25 cellular contexts compared by ENCODE assay signal in genomic region chr18:9087144-9087543, GRCh38. TPM values are rescaled to one million over a fixed set of nuclear protein-coding genes. Genes with fewer than 3 reads are reported as not detected.
DNase-seq lines count a peak whose midpoint lies in the region; ATAC-seq, FAIRE-seq and TF ChIP-seq lines count a peak whose summit lies in the region.
"Had no signal": no experiment of that assay in that cellular context is flagged by ENCODE, and none has a peak within 500 bp of the region (broad histone marks: within the 10 kb centered on the region; RNA-seq: fewer than 3 reads in every experiment).

No MANE protein-coding gene starts in this region.

- peaks cover 56% of the 10 kb centered on the region for H3K4me1 Mint-ChIP-seq in activated CD4-positive, alpha-beta T cell treated with anti-CD3 and anti-CD28 coated beads, Interleukin-2, amount 10 ng/mL, durations not matched to agents 24 days and 14 days
- peaks cover 39% of the 10 kb centered on the region for H3K4me1 Mint-ChIP-seq in activated T-helper 17 cell treated with anti-CD3 and anti-CD28 coated beads, Interleukin-2, amount 50 U/mL, for 72 hours
- peaks cover 32 to 75% (median 65%) of the 10 kb centered on the region in 7 donors for H3K4me1 Mint-ChIP-seq in naive thymus-derived CD4-positive, alpha-beta T cell

- H3K36me3 ChIP-seq in HepG2 (replicated peaks in 1 of 2; ENCODE audit: control insufficient read depth in 1 of 2, insufficient read depth in 2 of 2, low read length in 2 of 2) (no peaks in the 10 kb centered on the region), right lobe of liver (no peaks in the 10 kb centered on the region)
- H3K36me3 ChIP-seq in naive thymus-derived CD4-positive, alpha-beta T cell (ENCODE audit: control insufficient read depth in 2 of 3, insufficient read depth in 3 of 3, low read length in 3 of 3) = no peaks in the 10 kb centered on the region
- H3K36me3 ChIP-seq: BLaER1 treated with 17β-estradiol and CSF1 and Interleukin-3, amounts not matched to agents 10 nM and 100 nM had no signal

- no peaks in the 10 kb centered on the region for H3K27me3 ChIP-seq in HepG2 (ENCODE audit: control insufficient read depth in 1 of 2, insufficient read depth in 2 of 2, low read length in 2 of 2)
- no peaks in the 10 kb centered on the region for H3K27me3 ChIP-seq in right lobe of liver
- no peaks in the 10 kb centered on the region for H3K27me3 ChIP-seq in naive thymus-derived CD4-positive, alpha-beta T cell (ENCODE audit: control insufficient read depth in 2 of 2, insufficient read depth in 2 of 2, low read length in 2 of 2)
- H3K27me3 ChIP-seq: BLaER1 treated with 17β-estradiol and CSF1 and Interleukin-3, amounts not matched to agents 10 nM and 100 nM had no signal

- H4K20me1 ChIP-seq in HepG2 (ENCODE audit: insufficient read depth, low read length) = no peaks in the 10 kb centered on the region
- H4K20me1 ChIP-seq: BLaER1 treated with 17β-estradiol and CSF1 and Interleukin-3, amounts not matched to agents 10 nM and 100 nM had no signal

- no TSS peak for BruUV-seq in HepG2 (replicated peaks; lab: Mats Ljungman, UMichigan)

- H3K27ac Mint-ChIP-seq in activated CD4-positive, alpha-beta T cell treated with anti-CD3 and anti-CD28 coated beads, Interleukin-2, amount 10 ng/mL, durations not matched to agents 24 days and 14 days = peak overlapping the region; percentile 71
- peak overlapping the region; percentile 100 for H3K27ac Mint-ChIP-seq in activated T-helper 17 cell treated with anti-CD3 and anti-CD28 coated beads, Interleukin-2, amount 50 U/mL, for 72 hours
- peak overlapping the region; percentile 10 to 93 (median 39) for H3K27ac Mint-ChIP-seq in naive thymus-derived CD4-positive, alpha-beta T cell

- no peaks in the 10 kb centered on the region for H3K27me3 Mint-ChIP-seq in activated CD4-positive, alpha-beta T cell treated with anti-CD3 and anti-CD28 coated beads, Interleukin-2, amount 10 ng/mL, durations not matched to agents 24 days and 14 days
- H3K27me3 Mint-ChIP-seq in activated T-helper 17 cell treated with anti-CD3 and anti-CD28 coated beads, Interleukin-2, amount 50 U/mL, for 72 hours = no peaks in the 10 kb centered on the region
- H3K27me3 Mint-ChIP-seq in naive thymus-derived CD4-positive, alpha-beta T cell = no peaks in the 10 kb centered on the region
- H3K27me3 Mint-ChIP-seq: CD8-positive, alpha-beta memory T cell had no signal

- H3K79me2 ChIP-seq in HepG2 (ENCODE audit: insufficient read depth, low read length) = no peaks in the 10 kb centered on the region

- no peaks in the 10 kb centered on the region for H3K9me3 Mint-ChIP-seq in activated CD4-positive, alpha-beta T cell treated with anti-CD3 and anti-CD28 coated beads, Interleukin-2, amount 10 ng/mL, durations not matched to agents 24 days and 14 days
- H3K9me3 Mint-ChIP-seq in activated T-helper 17 cell treated with anti-CD3 and anti-CD28 coated beads, Interleukin-2, amount 50 U/mL, for 72 hours = peaks cover 3% of the 10 kb centered on the region
- peaks cover 0 to 2% (median 0%) of the 10 kb centered on the region in 11 donors for H3K9me3 Mint-ChIP-seq in naive thymus-derived CD4-positive, alpha-beta T cell
- H3K9me3 Mint-ChIP-seq: CD8-positive, alpha-beta memory T cell had no signal

- H3K4me3 Mint-ChIP-seq in activated CD4-positive, alpha-beta T cell treated with anti-CD3 and anti-CD28 coated beads, Interleukin-2, amount 10 ng/mL, durations not matched to agents 24 days and 14 days = no peak overlapping the region
- peak overlapping the region; percentile 97 for H3K4me3 Mint-ChIP-seq in activated T-helper 17 cell treated with anti-CD3 and anti-CD28 coated beads, Interleukin-2, amount 50 U/mL, for 72 hours
- no peak overlapping the region for H3K4me3 Mint-ChIP-seq in naive thymus-derived CD4-positive, alpha-beta T cell

- WGBS in HepG2 (ENCODE audit: low lambda C conversion rate) = 95% methylated on average over 2 of the region's 2 CpGs
- WGBS in right lobe of liver (ENCODE audit: insufficient coverage, low coverage, low lambda C conversion rate, missing lambda C conversion rate) = 96% methylated on average over 2 of the region's 2 CpGs

- H3K27ac ChIP-seq in HepG2 (ENCODE audit: extremely low read length, insufficient read depth, low read length) = no peak overlapping the region
- H3K27ac ChIP-seq in right lobe of liver = no peak overlapping the region
- no peak overlapping the region for H3K27ac ChIP-seq in naive thymus-derived CD4-positive, alpha-beta T cell (ENCODE audit: low read depth, low read length)
- H3K27ac ChIP-seq: BLaER1 treated with 17β-estradiol and CSF1 and Interleukin-3, amounts not matched to agents 10 nM and 100 nM; HL-60 had no signal

- CTCF ChIA-PET in HepG2 (lab: Yijun Ruan, JAX; ENCODE audit: low intra/inter-chr PET ratio, low total read pairs) = no interaction called here
- CTCF ChIA-PET in naive thymus-derived CD4-positive, alpha-beta T cell (lab: Charles Lee) = interaction anchor here (1.7 kb wide), 1 partner anchor 14 kb away, joined by 4 read pairs; no protein-coding TSS in a partner anchor

- POLR2A ChIA-PET in HepG2 (lab: Yijun Ruan, JAX) = interaction anchor here (1.5 kb wide), 1 partner anchor 16 kb away, joined by 5 read pairs; the partner anchor contains the start of gene NDUFV2
- POLR2A ChIA-PET in naive thymus-derived CD4-positive, alpha-beta T cell (lab: Charles Lee) = interaction anchor here (1.0 to 4.0 kb wide), 2 partner anchors 9 to 15 kb away, joined by 3 to 13 read pairs; partner anchors contain the start of gene NDUFV2

- no peak overlapping the region for H3K4me2 ChIP-seq in HepG2 (ENCODE audit: low read depth, low read length)

- no peak for TF ChIP-seq RAD21 in HepG2 (CRISPR knock-in tag; IDR thresholded peaks at IDR 0.05)

- no peak for FAIRE-seq in HepG2 (lab: Jason Lieb, UNC)
- FAIRE-seq: GM12891 had no signal

- intact Hi-C loops in activated CD4-positive, alpha-beta T cell treated with anti-CD3 and anti-CD28 coated beads, Interleukin-2, amount 10 ng/mL, durations not matched to agents 24 days and 14 days (cut with micrococcal nuclease) = loop anchor here (10.0 kb wide), 1 partner anchor 528 kb away; the partner anchor contains the start of gene PPP4R1
- intact Hi-C loops in HepG2 (cut with micrococcal nuclease; ENCODE audit: unreplicated experiment) = no loop called here
- intact Hi-C loops in right lobe of liver (cut with DNase I) = no loop called here
- intact Hi-C loops in naive thymus-derived CD4-positive, alpha-beta T cell (cut with micrococcal nuclease) = no loop called here

- TF ChIP-seq CTCF in HepG2 (CRISPR knock-in tag; IDR thresholded peaks at IDR 0.05) = no peak
- no peak for TF ChIP-seq CTCF in right lobe of liver (IDR thresholded peaks at IDR 0.05)

- H3K4me1 ChIP-seq in HepG2 (ENCODE audit: insufficient read depth, low read length) = peaks cover 53% of the 10 kb centered on the region
- H3K4me1 ChIP-seq in right lobe of liver = peaks cover 0 to 2% (median 0%) of the 10 kb centered on the region in 4 donors
- peaks cover 27 to 31% of the 10 kb centered on the region in 2 donors for H3K4me1 ChIP-seq in naive thymus-derived CD4-positive, alpha-beta T cell (ENCODE audit: control insufficient read depth in 2 of 2, insufficient read depth in 2 of 2, low read length in 2 of 2)

- no peak overlapping the region for H2AFZ ChIP-seq in HepG2 (ENCODE audit: low read length)

- no peak for DNase-seq in activated CD4-positive, alpha-beta T cell treated with anti-CD3 and anti-CD28 coated beads, Interleukin-2, amount 10 ng/mL, durations not matched to agents 24 days and 14 days
- no peak for DNase-seq in activated CD4-positive, alpha-beta T cell treated with anti-CD3 and anti-CD28 coated beads for 1 hour
- DNase-seq in HepG2 (ENCODE audit: low spot score) = no peak
- DNase-seq in right lobe of liver = no peak
- DNase-seq in naive thymus-derived CD4-positive, alpha-beta T cell = no peak
- DNase-seq in NCI-H748 (lab: John Stamatoyannopoulos, UW; ENCODE audit: unreplicated experiment) = no peak
- DNase-seq: 8988T; Calu3; CD8-positive, alpha-beta memory T cell; DMS153; H7; KG1; NCI-H1092 treated with DMSO at 0.1 percent for 48 hours; NCI-H1436 treated with DMSO at 0.1 percent for 48 hours; NCI-H2081; NCI-H2171; NCI-H345; NCI-H524; NCI-H82 had no signal

- H3K9me3 ChIP-seq in HepG2 (ENCODE audit: low read length) = no peaks in the 10 kb centered on the region
- H3K9me3 ChIP-seq in right lobe of liver = no peaks in the 10 kb centered on the region
- H3K9me3 ChIP-seq in naive thymus-derived CD4-positive, alpha-beta T cell (ENCODE audit: control insufficient read depth in 2 of 3, low read length in 3 of 3) = no peaks in the 10 kb centered on the region

- no peak overlapping the region for H3K4me3 ChIP-seq in HepG2 (replicated peaks in 1 of 3; ENCODE audit: insufficient read depth in 1 of 3, low read depth in 2 of 3, low read length in 3 of 3)
- no peak overlapping the region for H3K4me3 ChIP-seq in right lobe of liver
- no peak overlapping the region for H3K4me3 ChIP-seq in naive thymus-derived CD4-positive, alpha-beta T cell (ENCODE audit: low read length)
- H3K4me3 ChIP-seq: BLaER1 treated with 17β-estradiol and CSF1 and Interleukin-3, amounts not matched to agents 10 nM and 100 nM had no signal

- H3K36me3 Mint-ChIP-seq in activated CD4-positive, alpha-beta T cell treated with anti-CD3 and anti-CD28 coated beads, Interleukin-2, amount 10 ng/mL, durations not matched to agents 24 days and 14 days (ENCODE audit: low read depth) = peaks cover 23% of the 10 kb centered on the region
- peaks cover 80% of the 10 kb centered on the region for H3K36me3 Mint-ChIP-seq in activated T-helper 17 cell treated with anti-CD3 and anti-CD28 coated beads, Interleukin-2, amount 50 U/mL, for 72 hours (ENCODE audit: low read depth)
- H3K36me3 Mint-ChIP-seq in naive thymus-derived CD4-positive, alpha-beta T cell = peaks cover 0 to 27% (median 0%) of the 10 kb centered on the region in 5 donors
- H3K36me3 Mint-ChIP-seq: CD8-positive, alpha-beta memory T cell had no signal

- no peak for TF ChIP-seq EP300 in HepG2 (IDR thresholded peaks at IDR 0.05; ENCODE audit: low read depth in 2 of 2, low read length in 2 of 2)
- TF ChIP-seq EP300 in HepG2 (CRISPR knock-in tag; IDR thresholded peaks at IDR 0.05; ENCODE audit: borderline replicate concordance) = no peak

- in situ Hi-C loops in HepG2 (cut with HindIII; ENCODE audit: extremely low pct_ligation_motif_present, low pct_unique_long_range_greater_than_20kb) = no loop called here

- no peak overlapping the region for H3K9ac ChIP-seq in HepG2 (ENCODE audit: insufficient read depth, low read depth, low read length)
- H3K9ac ChIP-seq: BLaER1 treated with 17β-estradiol and CSF1 and Interleukin-3, amounts not matched to agents 10 nM and 100 nM had no signal

- TF ChIP-seq POLR2A in HepG2 (IDR thresholded peaks at IDR 0.05; ENCODE audit: insufficient read depth in 1 of 2, low read depth in 2 of 2, low read length in 2 of 2) = no peak
- TF ChIP-seq POLR2A in right lobe of liver (IDR thresholded peaks at IDR 0.05) = no peak

- ATAC-seq in HepG2 (no peak), right lobe of liver (no peak), HG02884 (IDR thresholded peaks at IDR 0.05; ENCODE audit: unreplicated experiment) (no peak)
- ATAC-seq in activated T-helper 17 cell treated with anti-CD3 and anti-CD28 coated beads, Interleukin-2, amount 50 U/mL, for 72 hours (replicated peaks) = no peak
- ATAC-seq in naive thymus-derived CD4-positive, alpha-beta T cell = no peak
- ATAC-seq: Panc1 had no signal

RNA-seq across cellular contexts. Expression of gene NDUFV2, which starts 15.4 kb away (rescaled TPM):
- 357 and 360 TPM in 2 replicates for total RNA-seq in activated CD4-positive, alpha-beta T cell treated with anti-CD3 and anti-CD28 coated beads, Interleukin-2, amount 10 ng/mL, durations not matched to agents 24 days and 14 days
- total RNA-seq in HepG2 (2016; rRNA removed; fragmentation: Illumina TruSeq; extraction: Trizol) = 299 and 369 TPM in 2 replicates
- 264 and 285 TPM in 2 replicates for total RNA-seq in HepG2 (2016; cell fraction: cytosol; rRNA removed; fragmentation: Illumina TruSeq; extraction: Trizol; ENCODE audit: low read depth)
- 309 and 377 TPM in 2 replicates for total RNA-seq in HepG2 (2016; cell fraction: insoluble cytoplasmic fraction; rRNA removed; fragmentation: Illumina TruSeq; extraction: Trizol)
- total RNA-seq in HepG2 (2016; cell fraction: membrane; rRNA removed; fragmentation: Illumina TruSeq; extraction: Trizol) = 307 and 313 TPM in 2 replicates
- 175 and 186 TPM in 2 replicates for total RNA-seq in HepG2 (2016; cell fraction: nucleus; rRNA removed; fragmentation: Illumina TruSeq; extraction: Trizol)
- 179 and 216 TPM in 2 replicates for polyA plus RNA-seq in HepG2 (2011; rRNA removed)
- polyA plus RNA-seq in HepG2 (2011; cell fraction: cytosol; rRNA removed) = 94.3 and 126 TPM in 2 replicates
- polyA plus RNA-seq in HepG2 (2011; cell fraction: nucleus; rRNA removed) = 54.4 and 62.6 TPM in 2 replicates
- polyA plus RNA-seq in HepG2 (2012) = 148 and 182 TPM in 2 replicates
- 325 and 381 TPM in 2 replicates for polyA plus RNA-seq in HepG2 (2016; cell fraction: cytosol; fragmentation: Illumina TruSeq; extraction: Trizol; ENCODE audit: low read depth)
- 331 and 354 TPM in 2 replicates for polyA plus RNA-seq in HepG2 (2016; cell fraction: insoluble cytoplasmic fraction; fragmentation: Illumina TruSeq; extraction: Trizol; ENCODE audit: low read depth)
- 233 and 259 TPM in 2 replicates for polyA plus RNA-seq in HepG2 (2016; cell fraction: membrane; fragmentation: Illumina TruSeq; extraction: Trizol; ENCODE audit: low read depth)
- 182 and 183 TPM in 2 replicates for polyA plus RNA-seq in HepG2 (2016; cell fraction: nucleus; fragmentation: Illumina TruSeq; extraction: Trizol; ENCODE audit: insufficient read depth, low read depth)
- polyA minus RNA-seq in HepG2 (2011; rRNA and poly(A)+ RNA removed; ENCODE audit: low replicate concordance) = 35.8 and 38.7 TPM in 2 replicates
- 26.0 and 35.7 TPM in 2 replicates for polyA minus RNA-seq in HepG2 (2011; cell fraction: cytosol; rRNA and poly(A)+ RNA removed)
- polyA minus RNA-seq in HepG2 (2011; cell fraction: nucleus; rRNA and poly(A)+ RNA removed) = 279 and 305 TPM in 2 replicates
- total RNA-seq in right lobe of liver = 100 to 1,000 TPM; 164 to 236 (median 183) TPM
- total RNA-seq in activated T-helper 17 cell treated with anti-CD3 and anti-CD28 coated beads, Interleukin-2, amount 50 U/mL, for 72 hours = 100 to 1,000 TPM; 406 to 520 TPM
- total RNA-seq in naive thymus-derived CD4-positive, alpha-beta T cell = 100 to 1,000 TPM; 127 to 198 (median 171) TPM
- 100 to 1,000 TPM; 140 to 190 TPM for polyA plus RNA-seq in naive thymus-derived CD4-positive, alpha-beta T cell

RNA-seq across cellular contexts. Expression of gene ANKRD12, which starts 49.4 kb away (rescaled TPM):
- 60.8 TPM in 2 replicates for total RNA-seq in activated CD4-positive, alpha-beta T cell treated with anti-CD3 and anti-CD28 coated beads, Interleukin-2, amount 10 ng/mL, durations not matched to agents 24 days and 14 days
- 16.8 and 23.2 TPM in 2 replicates for total RNA-seq in HepG2 (2016; rRNA removed; fragmentation: Illumina TruSeq; extraction: Trizol)
- 185 and 208 TPM in 2 replicates for total RNA-seq in HepG2 (2016; cell fraction: cytosol; rRNA removed; fragmentation: Illumina TruSeq; extraction: Trizol; ENCODE audit: low read depth)
- total RNA-seq in HepG2 (2016; cell fraction: insoluble cytoplasmic fraction; rRNA removed; fragmentation: Illumina TruSeq; extraction: Trizol) = 13.8 and 24.0 TPM in 2 replicates
- total RNA-seq in HepG2 (2016; cell fraction: membrane; rRNA removed; fragmentation: Illumina TruSeq; extraction: Trizol) = 82.6 and 97.9 TPM in 2 replicates
- total RNA-seq in HepG2 (2016; cell fraction: nucleus; rRNA removed; fragmentation: Illumina TruSeq; extraction: Trizol) = 25.9 and 32.4 TPM in 2 replicates
- polyA plus RNA-seq in HepG2 (2011; rRNA removed) = 5.0 and 6.0 TPM in 2 replicates
- 1.1 and 3.2 TPM in 2 replicates for polyA plus RNA-seq in HepG2 (2011; cell fraction: cytosol; rRNA removed)
- polyA plus RNA-seq in HepG2 (2011; cell fraction: nucleus; rRNA removed) = 11.1 and 12.2 TPM in 2 replicates
- polyA plus RNA-seq in HepG2 (2012) = 12.0 and 13.7 TPM in 2 replicates
- 0.16 and 0.49 TPM in 2 replicates for polyA plus RNA-seq in HepG2 (2016; cell fraction: cytosol; fragmentation: Illumina TruSeq; extraction: Trizol; ENCODE audit: low read depth)
- polyA plus RNA-seq in HepG2 (2016; cell fraction: insoluble cytoplasmic fraction; fragmentation: Illumina TruSeq; extraction: Trizol; ENCODE audit: low read depth) = 6.2 and 6.3 TPM in 2 replicates
- 0.37 and 0.38 TPM in 2 replicates for polyA plus RNA-seq in HepG2 (2016; cell fraction: membrane; fragmentation: Illumina TruSeq; extraction: Trizol; ENCODE audit: low read depth)
- 22.3 and 24.5 TPM in 2 replicates for polyA plus RNA-seq in HepG2 (2016; cell fraction: nucleus; fragmentation: Illumina TruSeq; extraction: Trizol; ENCODE audit: insufficient read depth, low read depth)
- polyA minus RNA-seq in HepG2 (2011; rRNA and poly(A)+ RNA removed; ENCODE audit: low replicate concordance) = 17.9 and 18.3 TPM in 2 replicates
- 40.9 and 44.7 TPM in 2 replicates for polyA minus RNA-seq in HepG2 (2011; cell fraction: cytosol; rRNA and poly(A)+ RNA removed)
- polyA minus RNA-seq in HepG2 (2011; cell fraction: nucleus; rRNA and poly(A)+ RNA removed) = 80.1 and 85.7 TPM in 2 replicates
- 10 to 100 TPM; 12.3 to 38.7 (median 21.4) TPM for total RNA-seq in right lobe of liver
- total RNA-seq in activated T-helper 17 cell treated with anti-CD3 and anti-CD28 coated beads, Interleukin-2, amount 50 U/mL, for 72 hours = 100 to 1,000 TPM; 104 to 170 TPM
- total RNA-seq in naive thymus-derived CD4-positive, alpha-beta T cell = 100 to 1,000 TPM in 4 of 5 experiments, 10 to 100 TPM in 1; 98.9 to 274 (median 204) TPM
- polyA plus RNA-seq in naive thymus-derived CD4-positive, alpha-beta T cell = 10 to 100 TPM; 48.7 to 90.0 TPM

Comparison
In these comparisons a context has a peak if more than half of its experiments do, and no peak if none do; other contexts are left out.
1. H3K27ac Mint-ChIP-seq: peak in every context shown above with its lines; median percentile 100 in activated T-helper 17 cell treated with anti-CD3 and anti-CD28 coated beads, Interleukin-2, amount 50 U/mL, for 72 hours; 71 in activated CD4-positive, alpha-beta T cell treated with anti-CD3 and anti-CD28 coated beads, Interleukin-2, amount 10 ng/mL, durations not matched to agents 24 days and 14 days; 39 in naive thymus-derived CD4-positive, alpha-beta T cell.